In the genomic region with DNA sequence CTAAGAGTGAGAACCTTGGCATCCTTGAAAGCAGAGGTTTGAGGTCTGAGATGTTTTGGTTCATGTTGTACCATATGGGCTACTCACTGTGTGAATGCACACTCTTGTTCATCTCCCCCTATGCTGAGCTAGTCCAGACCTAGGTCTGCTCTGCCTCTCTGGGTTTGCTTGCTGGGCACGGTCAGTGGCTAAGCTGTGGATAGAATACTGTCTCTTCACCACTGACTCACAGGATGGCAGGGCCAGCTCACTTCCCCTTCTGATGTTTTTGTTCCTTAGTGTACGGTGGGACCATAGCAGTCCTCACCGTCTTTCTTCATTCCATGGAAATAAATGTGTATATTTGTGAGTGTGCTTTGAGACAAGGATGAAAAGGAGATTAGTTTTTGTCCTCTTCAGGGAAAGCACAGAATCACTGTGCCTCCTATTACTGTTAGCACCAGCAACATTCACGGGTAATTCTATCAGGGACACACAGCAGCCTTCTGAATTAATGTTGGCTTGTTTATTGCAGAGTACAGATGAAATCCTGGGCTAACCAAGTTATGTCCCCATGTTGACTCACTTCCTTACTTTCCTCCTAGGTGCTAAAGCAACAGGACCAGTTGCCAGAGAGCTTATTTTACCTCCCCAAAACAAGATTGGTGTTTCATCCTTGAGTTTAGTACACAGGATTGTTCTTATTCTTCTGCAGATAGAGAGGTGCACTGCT, we compare ENCODE assay signal across 9 cellular contexts. TPM values are rescaled to one million over a fixed set of nuclear protein-coding genes. Genes with fewer than 3 reads are reported as not detected.
DNase-seq lines count a peak whose midpoint lies in the region; ATAC-seq and TF ChIP-seq lines count a peak whose summit lies in the region.
"Had no signal": no experiment of that assay in that cellular context is flagged by ENCODE, and none has a peak within 500 bp of the region (broad histone marks: within the 10 kb centered on the region; RNA-seq: fewer than 3 reads in every experiment).

No MANE protein-coding gene starts in this region.

- peak; percentile 97 for ATAC-seq in SK-N-SH treated with all-trans-retinoic acid at 6 μM for 48 hours
- no peak for ATAC-seq in GM21619 (IDR thresholded peaks at IDR 0.05; ENCODE audit: unreplicated experiment)
- ATAC-seq: psoas muscle had no signal

- intact Hi-C loops in esophagus squamous epithelium (cut with DNase I), result no loop called here

- peak; percentile 95 for DNase-seq in HT1080 (ENCODE audit: low read depth)
- peak; percentile 81 to 84 for DNase-seq in foreskin fibroblast
- DNase-seq in activated CD8-positive, alpha-beta memory T cell treated with anti-CD3 and anti-CD28 coated beads, Interleukin-2, amount 50 U/mL, for 4 hours, result no peak
- no peak for DNase-seq in esophagus squamous epithelium (lab: John Stamatoyannopoulos, UW)

- H3K27ac ChIP-seq in skin epidermis (peak overlapping the region in 14 of 21 experiments; percentile 2 to 67 (median 44)), esophagus squamous epithelium (peak overlapping the region in 2 of 4 donors; percentile 27 to 65)
- H3K27ac ChIP-seq: psoas muscle had no signal

- H3K9me3 ChIP-seq in esophagus squamous epithelium, result no peaks in the 10 kb centered on the region
- H3K9me3 ChIP-seq: psoas muscle, thoracic aorta had no signal

- TF ChIP-seq CTCF in foreskin fibroblast (IDR thresholded peaks at IDR 0.05; ENCODE audit: low read depth, low read length) (no peak), esophagus squamous epithelium (IDR thresholded peaks at IDR 0.05) (no peak)

- H3K27me3 ChIP-seq in esophagus squamous epithelium, result no peaks in the 10 kb centered on the region

- 68 to 75% methylated on average over 4 of the region's 4 CpGs for WGBS in esophagus squamous epithelium, 2 donors

- H3K4me1 ChIP-seq in esophagus squamous epithelium, result peaks cover 10 to 18% (median 10%) of the 10 kb centered on the region in 3 donors
- H3K4me1 ChIP-seq: psoas muscle had no signal

- H3K4me3 ChIP-seq in foreskin fibroblast (ENCODE audit: low read depth in 1 of 2, low read length in 2 of 2) (no peak overlapping the region), skin epidermis (no peak overlapping the region), esophagus squamous epithelium (no peak overlapping the region)
- H3K4me3 ChIP-seq: psoas muscle, thoracic aorta had no signal

- TF ChIP-seq POLR2A in esophagus squamous epithelium (IDR thresholded peaks at IDR 0.05), result no peak

- no peaks in the 10 kb centered on the region for H3K36me3 ChIP-seq in esophagus squamous epithelium
- H3K36me3 ChIP-seq: thoracic aorta had no signal

TF ChIP-seq in SK-N-SH treated with all-trans-retinoic acid at 6 μM for 48 hours, 23 proteins besides CTCF, POLR2A, EP300 and RAD21:
- TF ChIP-seq CREB5 (CRISPR knock-in tag; IDR thresholded peaks at IDR 0.05; ENCODE audit: low read depth) (no peak), TOX (CRISPR knock-in tag; IDR thresholded peaks at IDR 0.05; ENCODE audit: borderline replicate concordance) (no peak), RARB (CRISPR knock-in tag; IDR thresholded peaks at IDR 0.05) (no peak; the same call in 1 of the 2 replicates), OSR1 (CRISPR knock-in tag; IDR thresholded peaks at IDR 0.05) (peak; percentile 16; the same call in 1 of the 2 replicates), BACH2 (CRISPR knock-in tag; IDR thresholded peaks at IDR 0.05; ENCODE audit: borderline replicate concordance) (no peak), ZC3H10 (CRISPR knock-in tag; IDR thresholded peaks at IDR 0.05) (peak; percentile 7; the same call in 1 of the 2 replicates), ZFP3 (CRISPR knock-in tag; IDR thresholded peaks at IDR 0.05) (no peak)
TF ChIP-seq in SK-N-SH treated with all-trans-retinoic acid at 6 μM for 48 hours: peak in this region for 2.

RNA-seq across cellular contexts. Expression of gene IVNS1ABP, which starts 56.9 kb away (rescaled TPM):
- total RNA-seq in HT1080 (2014; rRNA removed; shearing (Covaris generic)), result 37.6 and 43.1 TPM in 2 replicates
- polyA plus RNA-seq in HT1080 (2015; cell fraction: cytosol; rRNA removed), result 66.6 and 78.7 TPM in 2 replicates
- polyA plus RNA-seq in HT1080 (2015; cell fraction: nucleus; rRNA removed), result 180 and 186 TPM in 2 replicates
- total RNA-seq in esophagus squamous epithelium, result 10 to 100 TPM; 42.1 to 98.4 (median 52.5) TPM

Comparison
In these comparisons a context has a peak if more than half of its experiments do, and no peak if none do; other contexts are left out.
1. DNase-seq: peak in HT1080 (single experiment) and foreskin fibroblast (2 of 2); none in activated CD8-positive, alpha-beta memory T cell treated with anti-CD3 and anti-CD28 coated beads, Interleukin-2, amount 50 U/mL, for 4 hours (single experiment) and esophagus squamous epithelium (single experiment).